1 cellular context compared by ENCODE assay signal in the genomic region with DNA sequence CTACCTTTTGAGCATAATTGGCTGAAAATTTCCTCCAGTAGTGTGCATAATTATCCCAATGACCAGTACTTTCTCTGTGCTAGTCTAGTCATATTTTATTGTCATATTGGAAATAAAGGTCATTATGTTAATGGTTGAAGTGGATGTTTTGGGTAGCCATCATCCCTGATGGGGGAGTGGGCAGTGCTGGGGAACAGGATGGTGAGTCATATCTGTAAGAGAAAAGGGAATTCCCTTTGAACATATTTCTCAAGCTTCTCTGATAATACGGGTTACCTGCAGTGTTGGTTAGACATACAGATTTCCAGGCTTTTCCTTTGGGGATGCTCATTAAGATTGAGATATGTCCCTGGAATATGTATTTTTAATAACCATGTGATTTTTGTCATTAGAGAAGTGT.
TF ChIP-seq lines count a peak whose summit lies in the region.

No MANE protein-coding gene starts in this region.

TF ChIP-seq in IMR-90, 13 proteins besides CTCF, POLR2A, EP300 and RAD21:
- TF ChIP-seq RFX5 (IDR thresholded peaks at IDR 0.05; ENCODE audit: low read depth, low read length) = no peak
- TF ChIP-seq CHD1 (IDR thresholded peaks at IDR 0.05; ENCODE audit: low read depth, low read length) = no peak
- TF ChIP-seq SMC3 (IDR thresholded peaks at IDR 0.05; ENCODE audit: low read depth, low read length) = no peak
- no peak for TF ChIP-seq MAFK (IDR thresholded peaks at IDR 0.05; ENCODE audit: low read depth, low read length)
- no peak for TF ChIP-seq CEBPB (IDR thresholded peaks at IDR 0.05; ENCODE audit: low read depth, low read length)
- TF ChIP-seq, protein P1, sequence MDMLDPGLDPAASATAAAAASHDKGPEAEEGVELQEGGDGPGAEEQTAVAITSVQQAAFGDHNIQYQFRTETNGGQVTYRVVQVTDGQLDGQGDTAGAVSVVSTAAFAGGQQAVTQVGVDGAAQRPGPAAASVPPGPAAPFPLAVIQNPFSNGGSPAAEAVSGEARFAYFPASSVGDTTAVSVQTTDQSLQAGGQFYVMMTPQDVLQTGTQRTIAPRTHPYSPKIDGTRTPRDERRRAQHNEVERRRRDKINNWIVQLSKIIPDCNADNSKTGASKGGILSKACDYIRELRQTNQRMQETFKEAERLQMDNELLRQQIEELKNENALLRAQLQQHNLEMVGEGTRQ (IDR thresholded peaks at IDR 0.05; ENCODE audit: low read depth, low read length) = no peak
- TF ChIP-seq, protein P2, sequence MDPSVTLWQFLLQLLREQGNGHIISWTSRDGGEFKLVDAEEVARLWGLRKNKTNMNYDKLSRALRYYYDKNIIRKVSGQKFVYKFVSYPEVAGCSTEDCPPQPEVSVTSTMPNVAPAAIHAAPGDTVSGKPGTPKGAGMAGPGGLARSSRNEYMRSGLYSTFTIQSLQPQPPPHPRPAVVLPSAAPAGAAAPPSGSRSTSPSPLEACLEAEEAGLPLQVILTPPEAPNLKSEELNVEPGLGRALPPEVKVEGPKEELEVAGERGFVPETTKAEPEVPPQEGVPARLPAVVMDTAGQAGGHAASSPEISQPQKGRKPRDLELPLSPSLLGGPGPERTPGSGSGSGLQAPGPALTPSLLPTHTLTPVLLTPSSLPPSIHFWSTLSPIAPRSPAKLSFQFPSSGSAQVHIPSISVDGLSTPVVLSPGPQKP (IDR thresholded peaks at IDR 0.05; ENCODE audit: borderline replicate concordance, low read depth, low read length) = no peak
- no peak for TF ChIP-seq MXI1 (IDR thresholded peaks at IDR 0.05; ENCODE audit: borderline replicate concordance, low read depth, low read length)
- no peak for TF ChIP-seq RCOR1 (IDR thresholded peaks at IDR 0.05; ENCODE audit: insufficient replicate concordance, low read length)
- TF ChIP-seq NFE2L2 (IDR thresholded peaks at IDR 0.05; ENCODE audit: low read depth, low read length) = no peak
- no peak for TF ChIP-seq MAZ (IDR thresholded peaks at IDR 0.05; ENCODE audit: borderline replicate concordance, low read depth, low read length)
- TF ChIP-seq FOS (IDR thresholded peaks at IDR 0.05; ENCODE audit: low read depth, low read length) = no peak
- no peak for TF ChIP-seq BHLHE40 (IDR thresholded peaks at IDR 0.05; ENCODE audit: low read depth, low read length)
